8 cellular contexts compared by ENCODE assay signal in the genomic region with DNA sequence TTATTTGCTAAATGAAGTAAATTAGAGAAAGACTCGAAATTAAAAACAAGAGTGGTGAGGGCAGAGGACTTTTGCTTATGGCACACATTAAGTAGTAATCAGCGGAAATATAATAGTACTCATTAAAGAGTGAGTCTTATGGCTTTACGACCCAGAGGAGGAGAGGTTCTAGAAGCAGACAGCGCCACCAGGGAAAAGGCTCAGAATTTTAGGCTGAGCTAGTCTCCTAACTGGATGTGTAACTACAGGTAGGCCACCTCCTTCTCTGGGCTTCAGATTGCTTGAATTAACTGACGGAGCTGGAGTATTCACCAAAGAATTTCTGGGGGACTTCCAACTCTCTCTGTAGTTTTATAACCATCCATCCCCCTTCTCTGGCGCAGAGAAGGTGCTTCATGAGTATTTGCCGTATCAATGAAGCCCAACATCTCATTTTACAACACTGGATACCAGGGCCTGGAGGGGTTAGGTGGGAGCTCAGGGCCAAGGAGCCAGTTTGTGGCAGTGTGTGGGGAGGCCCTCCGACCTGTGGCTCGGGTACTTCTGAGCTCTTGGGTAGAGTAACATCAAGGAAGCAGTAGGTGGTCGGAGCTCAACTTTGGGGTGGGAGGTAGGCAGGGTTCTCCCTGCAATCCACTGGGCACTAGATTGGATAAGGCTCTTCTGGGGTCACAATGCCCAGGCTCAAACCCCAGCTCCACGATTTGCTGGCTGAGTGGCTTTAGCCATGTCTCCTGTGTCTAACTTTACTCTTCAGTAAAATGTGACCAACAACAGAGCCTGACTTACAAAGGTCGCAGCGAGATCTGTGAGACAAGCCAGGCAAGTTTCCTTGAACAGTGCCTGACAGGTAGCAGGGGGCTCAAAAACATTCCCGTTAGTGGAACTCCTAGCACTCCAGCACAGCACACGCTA. TPM values are rescaled to one million over a fixed set of nuclear protein-coding genes. Genes with fewer than 3 reads are reported as not detected.
DNase-seq lines count a peak whose midpoint lies in the region; ATAC-seq and TF ChIP-seq lines count a peak whose summit lies in the region.

No MANE protein-coding gene starts in this region.

- no peaks in the 10 kb centered on the region for H3K9me2 ChIP-seq in DOHH2 (replicated peaks; ENCODE audit: control insufficient read depth, low read length)

- TF ChIP-seq CTCF in DOHH2 (IDR thresholded peaks at IDR 0.05; ENCODE audit: low read depth, low read length, poor library complexity, severe bottlenecking) (peak; percentile 20), Panc1 (IDR thresholded peaks at IDR 0.05) (no peak), esophagus muscularis mucosa (IDR thresholded peaks at IDR 0.05) (no peak), parathyroid adenoma (IDR thresholded peaks at IDR 0.05) (no peak)

- peaks cover 6% of the 10 kb centered on the region; the same call in 1 of the 2 replicates for H4K20me1 ChIP-seq in DOHH2 (ENCODE audit: control insufficient read depth, insufficient read depth, low read depth, low read length)

- intact Hi-C loops in Panc1 (cut with micrococcal nuclease; ENCODE audit: unreplicated experiment) (no loop called here), esophagus muscularis mucosa (cut with DNase I) (loop anchor here (2.0 to 5.0 kb wide), 2 partner anchors 55 to 226 kb away; a partner anchor contains a TSS)

- H3K4me1 ChIP-seq in DOHH2 (ENCODE audit: control insufficient read depth, low read length) (peaks cover 38% of the 10 kb centered on the region), Panc1 (ENCODE audit: control insufficient read depth, insufficient read depth, low read length) (peaks cover 15% of the 10 kb centered on the region), esophagus muscularis mucosa (peaks cover 42 to 61% (median 47%) of the 10 kb centered on the region in 4 donors), parathyroid adenoma (peaks cover 51% of the 10 kb centered on the region)

- no peak for TF ChIP-seq POLR2A in esophagus muscularis mucosa (IDR thresholded peaks at IDR 0.05; ENCODE audit: low read depth)

- no peak for ATAC-seq in Panc1

- peaks cover 63% of the 10 kb centered on the region for H3K36me3 ChIP-seq in DOHH2 (ENCODE audit: control insufficient read depth, low read length)
- no peaks in the 10 kb centered on the region; the same call in none of the 2 replicates for H3K36me3 ChIP-seq in Panc1 (ENCODE audit: control insufficient read depth, insufficient read depth, low read length)
- peaks cover 0 to 49% (median 36%) of the 10 kb centered on the region in 4 donors for H3K36me3 ChIP-seq in esophagus muscularis mucosa
- H3K36me3 ChIP-seq in parathyroid adenoma (ENCODE audit: control insufficient read depth, insufficient read depth, low read length): no peaks in the 10 kb centered on the region

- DNase-seq in Panc1 (ENCODE audit: low read depth, low spot score) (no peak), esophagus muscularis mucosa (ENCODE audit: extremely low spot score) (peak; percentile 50), hippocampal formation (lab: John Stamatoyannopoulos, UW) (no peak), SKM-1 treated with dmso at 0.1 percent for 144 hours (lab: John Stamatoyannopoulos, UW; ENCODE audit: unreplicated experiment) (no peak), KG1 (lab: John Stamatoyannopoulos, UW) (no peak)
- no peak for DNase-seq in activated CD4-positive, CD25-positive, alpha-beta regulatory T cell treated with anti-CD3 and anti-CD28 coated beads, Interleukin-2, amount 50 U/mL, for 72 hours

- peak overlapping the region; percentile 95 for H2AFZ ChIP-seq in parathyroid adenoma

- WGBS in esophagus muscularis mucosa: 56% methylated on average over 13 of the region's 15 CpGs

- H3K4me3 ChIP-seq in DOHH2 (ENCODE audit: low read length) (peak overlapping the region; percentile 96), Panc1 (ENCODE audit: low read depth in 2 of 2, low read length in 2 of 2) (peak overlapping the region; percentile 62 to 92), esophagus muscularis mucosa (peak overlapping the region; percentile 68 to 94 (median 82)), parathyroid adenoma (ENCODE audit: low read depth, low read length) (peak overlapping the region; percentile 84)

- H3K9ac ChIP-seq in parathyroid adenoma: peak overlapping the region; percentile 94

- H3K27me3 ChIP-seq in DOHH2 (ENCODE audit: control insufficient read depth, low read length) (no peaks in the 10 kb centered on the region), Panc1 (ENCODE audit: control insufficient read depth, insufficient read depth, low read length) (no peaks in the 10 kb centered on the region), esophagus muscularis mucosa (no peaks in the 10 kb centered on the region), parathyroid adenoma (ENCODE audit: control insufficient read depth, insufficient read depth, low read length) (no peaks in the 10 kb centered on the region)

- peaks cover 97% of the 10 kb centered on the region for H3K79me2 ChIP-seq in DOHH2 (ENCODE audit: control insufficient read depth, low read length)
- peaks cover 23% of the 10 kb centered on the region for H3K79me2 ChIP-seq in parathyroid adenoma

- BruUV-seq in Panc1 (replicated peaks; lab: Mats Ljungman, UMichigan): no TSS peak

- H3K27ac ChIP-seq in DOHH2 (ENCODE audit: low read depth, low read length): peak overlapping the region; percentile 67
- H3K27ac ChIP-seq in Panc1 (ENCODE audit: low read length): peak overlapping the region; percentile 88
- H3K27ac ChIP-seq in esophagus muscularis mucosa (replicated peaks in 1 of 4): peak overlapping the region; percentile 96 to 99 (median 96)
- peak overlapping the region; percentile 94 for H3K27ac ChIP-seq in parathyroid adenoma

- CTCF ChIA-PET in Panc1 (lab: Charles Lee): no interaction called here

- no peaks in the 10 kb centered on the region for H3K9me3 ChIP-seq in DOHH2 (ENCODE audit: control insufficient read depth, insufficient read depth, low read length)
- no peaks in the 10 kb centered on the region for H3K9me3 ChIP-seq in Panc1 (ENCODE audit: control insufficient read depth, insufficient read depth, low read depth, low read length)
- H3K9me3 ChIP-seq in esophagus muscularis mucosa: no peaks in the 10 kb centered on the region
- no peaks in the 10 kb centered on the region for H3K9me3 ChIP-seq in parathyroid adenoma (ENCODE audit: control insufficient read depth, low read length)

- TF ChIP-seq EP300 in esophagus muscularis mucosa (IDR thresholded peaks at IDR 0.05): no peak

- H3K4me2 ChIP-seq in DOHH2 (ENCODE audit: low read length) (peak overlapping the region; percentile 88), parathyroid adenoma (ENCODE audit: low read length) (peak overlapping the region; percentile 78)

- in situ Hi-C loops in Panc1 (cut with HindIII; ENCODE audit: low pct_unique_long_range_greater_than_20kb, low sequenced_read_pairs): no loop called here

- POLR2A ChIA-PET in Panc1 (lab: Charles Lee): no interaction called here

- H3F3A ChIP-seq in DOHH2 (ENCODE audit: control insufficient read depth, insufficient read depth): no peaks in the 10 kb centered on the region

RNA-seq across cellular contexts. Expression of a gene that starts 1.1 kb away (rescaled TPM):
- total RNA-seq in Panc1 (2021; ENCODE audit: unreplicated experiment) (13.8 TPM), esophagus muscularis mucosa (10 to 100 TPM; 21.2 to 27.0 (median 24.3) TPM)
- 8.9 TPM for polyA plus RNA-seq in Panc1 (2012; ENCODE audit: insufficient read length)

RNA-seq across cellular contexts. Expression of a gene that starts 1.3 kb away (rescaled TPM):
- 51.2 TPM for total RNA-seq in Panc1 (2021; ENCODE audit: unreplicated experiment)
- 47.3 TPM for polyA plus RNA-seq in Panc1 (2012; ENCODE audit: insufficient read length)
- total RNA-seq in esophagus muscularis mucosa: 100 to 1,000 TPM; 131 to 208 (median 179) TPM

RNA-seq across cellular contexts. Expression of a gene that starts 54.8 kb away (rescaled TPM):
- total RNA-seq in Panc1 (2021; ENCODE audit: unreplicated experiment): 15.1 TPM
- polyA plus RNA-seq in Panc1 (2012; ENCODE audit: insufficient read length): 13.9 TPM
- 10 to 100 TPM; 28.9 to 41.9 (median 37.8) TPM for total RNA-seq in esophagus muscularis mucosa

RNA-seq across cellular contexts. Expression of a gene that starts 55.1 kb away (rescaled TPM):
- total RNA-seq in Panc1 (2021; ENCODE audit: unreplicated experiment) (11.9 TPM), esophagus muscularis mucosa (10 to 100 TPM in 2 of 4 donors, 1 to 10 TPM in 2; 8.0 to 12.0 (median 9.6) TPM)
- 6.0 TPM for polyA plus RNA-seq in Panc1 (2012; ENCODE audit: insufficient read length)
